In the genomic region with DNA sequence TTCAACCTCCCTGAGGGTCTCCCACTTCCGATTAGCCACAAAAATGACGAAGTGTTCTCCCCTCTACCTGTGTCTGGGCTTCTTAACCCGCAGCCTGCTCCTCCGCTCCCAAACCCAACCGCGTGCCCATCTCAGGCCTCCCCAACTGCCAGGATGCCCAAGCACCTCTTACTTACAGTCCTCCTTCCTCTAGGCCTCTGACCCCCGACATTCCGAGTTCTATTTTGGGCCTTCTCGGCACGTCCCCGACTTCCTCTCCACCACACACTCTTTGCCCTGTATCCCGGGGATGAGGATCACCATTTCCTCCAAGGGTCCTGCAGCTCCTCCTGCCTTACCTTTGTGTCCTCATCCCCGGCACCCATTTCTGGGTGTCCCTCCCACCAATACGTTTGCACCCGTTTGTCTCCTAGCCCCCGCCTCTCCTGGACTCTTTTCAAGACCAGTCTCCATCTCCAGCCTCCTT, we compare ENCODE assay signal across 1 cellular context.
TF ChIP-seq lines count a peak whose summit lies in the region.

No MANE protein-coding gene starts in this region.

TF ChIP-seq in K562, 482 proteins besides CTCF, POLR2A, EP300 and RAD21 (continues in another document):
- no peak for TF ChIP-seq PPARD (CRISPR knock-in tag; IDR thresholded peaks at IDR 0.05)
- 0 out of 2 replicates have a peak, but pooled peaks have one; percentile 43 for TF ChIP-seq PHB2 (IDR thresholded peaks at IDR 0.05; ENCODE audit: low read depth)
- TF ChIP-seq ARID1B (IDR thresholded peaks at IDR 0.05), result 0 out of 2 replicates have a peak, but pooled peaks have one; percentile 18
- TF ChIP-seq, protein P1, sequence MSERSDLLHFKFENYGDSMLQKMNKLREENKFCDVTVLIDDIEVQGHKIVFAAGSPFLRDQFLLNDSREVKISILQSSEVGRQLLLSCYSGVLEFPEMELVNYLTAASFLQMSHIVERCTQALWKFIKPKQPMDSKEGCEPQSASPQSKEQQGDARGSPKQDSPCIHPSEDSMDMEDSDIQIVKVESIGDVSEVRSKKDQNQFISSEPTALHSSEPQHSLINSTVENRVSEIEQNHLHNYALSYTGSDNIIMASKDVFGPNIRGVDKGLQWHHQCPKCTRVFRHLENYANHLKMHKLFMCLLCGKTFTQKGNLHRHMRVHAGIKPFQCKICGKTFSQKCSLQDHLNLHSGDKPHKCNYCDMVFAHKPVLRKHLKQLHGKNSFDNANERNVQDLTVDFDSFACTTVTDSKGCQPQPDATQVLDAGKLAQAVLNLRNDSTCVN (CRISPR knock-in tag; IDR thresholded peaks at IDR 0.05), result peak; percentile 95
- TF ChIP-seq ZSCAN32 (CRISPR knock-in tag; IDR thresholded peaks at IDR 0.05), result no peak
- TF ChIP-seq ZNF263 (CRISPR knock-in tag; IDR thresholded peaks at IDR 0.05; ENCODE audit: borderline replicate concordance), result peak; percentile 51; the same call in 1 of the 2 replicates
- no peak for TF ChIP-seq KDM2B (CRISPR knock-in tag; IDR thresholded peaks at IDR 0.05)
- TF ChIP-seq, protein P2, sequence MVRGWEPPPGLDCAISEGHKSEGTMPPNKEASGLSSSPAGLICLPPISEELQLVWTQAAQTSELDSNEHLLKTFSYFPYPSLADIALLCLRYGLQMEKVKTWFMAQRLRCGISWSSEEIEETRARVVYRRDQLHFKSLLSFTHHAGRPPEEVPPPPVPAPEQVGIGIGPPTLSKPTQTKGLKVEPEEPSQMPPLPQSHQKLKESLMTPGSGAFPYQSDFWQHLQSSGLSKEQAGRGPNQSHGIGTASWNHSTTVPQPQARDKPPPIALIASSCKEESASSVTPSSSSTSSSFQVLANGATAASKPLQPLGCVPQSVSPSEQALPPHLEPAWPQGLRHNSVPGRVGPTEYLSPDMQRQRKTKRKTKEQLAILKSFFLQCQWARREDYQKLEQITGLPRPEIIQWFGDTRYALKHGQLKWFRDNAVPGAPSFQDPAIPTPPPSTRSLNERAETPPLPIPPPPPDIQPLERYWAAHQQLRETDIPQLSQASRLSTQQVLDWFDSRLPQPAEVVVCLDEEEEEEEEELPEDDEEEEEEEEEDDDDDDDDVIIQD (CRISPR knock-in tag; IDR thresholded peaks at IDR 0.05), result no peak
- TF ChIP-seq NFXL1 (CRISPR knock-in tag; IDR thresholded peaks at IDR 0.05), result 0 out of 2 replicates have a peak, but pooled peaks have one; percentile 20
- peak; percentile 55; the same call in 1 of the 2 replicates for TF ChIP-seq MEF2D (tag; conservative IDR thresholded peaks at IDR 0.05; ENCODE audit: low read depth)
- no peak for TF ChIP-seq MED1 (CRISPR knock-in tag; IDR thresholded peaks at IDR 0.05; ENCODE audit: borderline replicate concordance)
- no peak for TF ChIP-seq ZNF785 (CRISPR knock-in tag; IDR thresholded peaks at IDR 0.05)
- TF ChIP-seq, protein P3, sequence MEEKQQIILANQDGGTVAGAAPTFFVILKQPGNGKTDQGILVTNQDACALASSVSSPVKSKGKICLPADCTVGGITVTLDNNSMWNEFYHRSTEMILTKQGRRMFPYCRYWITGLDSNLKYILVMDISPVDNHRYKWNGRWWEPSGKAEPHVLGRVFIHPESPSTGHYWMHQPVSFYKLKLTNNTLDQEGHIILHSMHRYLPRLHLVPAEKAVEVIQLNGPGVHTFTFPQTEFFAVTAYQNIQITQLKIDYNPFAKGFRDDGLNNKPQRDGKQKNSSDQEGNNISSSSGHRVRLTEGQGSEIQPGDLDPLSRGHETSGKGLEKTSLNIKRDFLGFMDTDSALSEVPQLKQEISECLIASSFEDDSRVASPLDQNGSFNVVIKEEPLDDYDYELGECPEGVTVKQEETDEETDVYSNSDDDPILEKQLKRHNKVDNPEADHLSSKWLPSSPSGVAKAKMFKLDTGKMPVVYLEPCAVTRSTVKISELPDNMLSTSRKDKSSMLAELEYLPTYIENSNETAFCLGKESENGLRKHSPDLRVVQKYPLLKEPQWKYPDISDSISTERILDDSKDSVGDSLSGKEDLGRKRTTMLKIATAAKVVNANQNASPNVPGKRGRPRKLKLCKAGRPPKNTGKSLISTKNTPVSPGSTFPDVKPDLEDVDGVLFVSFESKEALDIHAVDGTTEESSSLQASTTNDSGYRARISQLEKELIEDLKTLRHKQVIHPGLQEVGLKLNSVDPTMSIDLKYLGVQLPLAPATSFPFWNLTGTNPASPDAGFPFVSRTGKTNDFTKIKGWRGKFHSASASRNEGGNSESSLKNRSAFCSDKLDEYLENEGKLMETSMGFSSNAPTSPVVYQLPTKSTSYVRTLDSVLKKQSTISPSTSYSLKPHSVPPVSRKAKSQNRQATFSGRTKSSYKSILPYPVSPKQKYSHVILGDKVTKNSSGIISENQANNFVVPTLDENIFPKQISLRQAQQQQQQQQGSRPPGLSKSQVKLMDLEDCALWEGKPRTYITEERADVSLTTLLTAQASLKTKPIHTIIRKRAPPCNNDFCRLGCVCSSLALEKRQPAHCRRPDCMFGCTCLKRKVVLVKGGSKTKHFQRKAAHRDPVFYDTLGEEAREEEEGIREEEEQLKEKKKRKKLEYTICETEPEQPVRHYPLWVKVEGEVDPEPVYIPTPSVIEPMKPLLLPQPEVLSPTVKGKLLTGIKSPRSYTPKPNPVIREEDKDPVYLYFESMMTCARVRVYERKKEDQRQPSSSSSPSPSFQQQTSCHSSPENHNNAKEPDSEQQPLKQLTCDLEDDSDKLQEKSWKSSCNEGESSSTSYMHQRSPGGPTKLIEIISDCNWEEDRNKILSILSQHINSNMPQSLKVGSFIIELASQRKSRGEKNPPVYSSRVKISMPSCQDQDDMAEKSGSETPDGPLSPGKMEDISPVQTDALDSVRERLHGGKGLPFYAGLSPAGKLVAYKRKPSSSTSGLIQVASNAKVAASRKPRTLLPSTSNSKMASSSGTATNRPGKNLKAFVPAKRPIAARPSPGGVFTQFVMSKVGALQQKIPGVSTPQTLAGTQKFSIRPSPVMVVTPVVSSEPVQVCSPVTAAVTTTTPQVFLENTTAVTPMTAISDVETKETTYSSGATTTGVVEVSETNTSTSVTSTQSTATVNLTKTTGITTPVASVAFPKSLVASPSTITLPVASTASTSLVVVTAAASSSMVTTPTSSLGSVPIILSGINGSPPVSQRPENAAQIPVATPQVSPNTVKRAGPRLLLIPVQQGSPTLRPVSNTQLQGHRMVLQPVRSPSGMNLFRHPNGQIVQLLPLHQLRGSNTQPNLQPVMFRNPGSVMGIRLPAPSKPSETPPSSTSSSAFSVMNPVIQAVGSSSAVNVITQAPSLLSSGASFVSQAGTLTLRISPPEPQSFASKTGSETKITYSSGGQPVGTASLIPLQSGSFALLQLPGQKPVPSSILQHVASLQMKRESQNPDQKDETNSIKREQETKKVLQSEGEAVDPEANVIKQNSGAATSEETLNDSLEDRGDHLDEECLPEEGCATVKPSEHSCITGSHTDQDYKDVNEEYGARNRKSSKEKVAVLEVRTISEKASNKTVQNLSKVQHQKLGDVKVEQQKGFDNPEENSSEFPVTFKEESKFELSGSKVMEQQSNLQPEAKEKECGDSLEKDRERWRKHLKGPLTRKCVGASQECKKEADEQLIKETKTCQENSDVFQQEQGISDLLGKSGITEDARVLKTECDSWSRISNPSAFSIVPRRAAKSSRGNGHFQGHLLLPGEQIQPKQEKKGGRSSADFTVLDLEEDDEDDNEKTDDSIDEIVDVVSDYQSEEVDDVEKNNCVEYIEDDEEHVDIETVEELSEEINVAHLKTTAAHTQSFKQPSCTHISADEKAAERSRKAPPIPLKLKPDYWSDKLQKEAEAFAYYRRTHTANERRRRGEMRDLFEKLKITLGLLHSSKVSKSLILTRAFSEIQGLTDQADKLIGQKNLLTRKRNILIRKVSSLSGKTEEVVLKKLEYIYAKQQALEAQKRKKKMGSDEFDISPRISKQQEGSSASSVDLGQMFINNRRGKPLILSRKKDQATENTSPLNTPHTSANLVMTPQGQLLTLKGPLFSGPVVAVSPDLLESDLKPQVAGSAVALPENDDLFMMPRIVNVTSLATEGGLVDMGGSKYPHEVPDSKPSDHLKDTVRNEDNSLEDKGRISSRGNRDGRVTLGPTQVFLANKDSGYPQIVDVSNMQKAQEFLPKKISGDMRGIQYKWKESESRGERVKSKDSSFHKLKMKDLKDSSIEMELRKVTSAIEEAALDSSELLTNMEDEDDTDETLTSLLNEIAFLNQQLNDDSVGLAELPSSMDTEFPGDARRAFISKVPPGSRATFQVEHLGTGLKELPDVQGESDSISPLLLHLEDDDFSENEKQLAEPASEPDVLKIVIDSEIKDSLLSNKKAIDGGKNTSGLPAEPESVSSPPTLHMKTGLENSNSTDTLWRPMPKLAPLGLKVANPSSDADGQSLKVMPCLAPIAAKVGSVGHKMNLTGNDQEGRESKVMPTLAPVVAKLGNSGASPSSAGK (IDR thresholded peaks at IDR 0.05), result peak; percentile 56; the same call in 1 of the 2 replicates
- TF ChIP-seq ZNF431 (CRISPR knock-in tag; IDR thresholded peaks at IDR 0.05), result 0 out of 2 replicates have a peak, but pooled peaks have one; percentile 27
- TF ChIP-seq, protein P4, sequence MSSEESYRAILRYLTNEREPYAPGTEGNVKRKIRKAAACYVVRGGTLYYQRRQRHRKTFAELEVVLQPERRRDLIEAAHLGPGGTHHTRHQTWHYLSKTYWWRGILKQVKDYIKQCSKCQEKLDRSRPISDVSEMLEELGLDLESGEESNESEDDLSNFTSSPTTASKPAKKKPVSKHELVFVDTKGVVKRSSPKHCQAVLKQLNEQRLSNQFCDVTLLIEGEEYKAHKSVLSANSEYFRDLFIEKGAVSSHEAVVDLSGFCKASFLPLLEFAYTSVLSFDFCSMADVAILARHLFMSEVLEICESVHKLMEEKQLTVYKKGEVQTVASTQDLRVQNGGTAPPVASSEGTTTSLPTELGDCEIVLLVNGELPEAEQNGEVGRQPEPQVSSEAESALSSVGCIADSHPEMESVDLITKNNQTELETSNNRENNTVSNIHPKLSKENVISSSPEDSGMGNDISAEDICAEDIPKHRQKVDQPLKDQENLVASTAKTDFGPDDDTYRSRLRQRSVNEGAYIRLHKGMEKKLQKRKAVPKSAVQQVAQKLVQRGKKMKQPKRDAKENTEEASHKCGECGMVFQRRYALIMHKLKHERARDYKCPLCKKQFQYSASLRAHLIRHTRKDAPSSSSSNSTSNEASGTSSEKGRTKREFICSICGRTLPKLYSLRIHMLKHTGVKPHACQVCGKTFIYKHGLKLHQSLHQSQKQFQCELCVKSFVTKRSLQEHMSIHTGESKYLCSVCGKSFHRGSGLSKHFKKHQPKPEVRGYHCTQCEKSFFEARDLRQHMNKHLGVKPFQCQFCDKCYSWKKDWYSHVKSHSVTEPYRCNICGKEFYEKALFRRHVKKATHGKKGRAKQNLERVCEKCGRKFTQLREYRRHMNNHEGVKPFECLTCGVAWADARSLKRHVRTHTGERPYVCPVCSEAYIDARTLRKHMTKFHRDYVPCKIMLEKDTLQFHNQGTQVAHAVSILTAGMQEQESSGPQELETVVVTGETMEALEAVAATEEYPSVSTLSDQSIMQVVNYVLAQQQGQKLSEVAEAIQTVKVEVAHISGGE (CRISPR knock-in tag; IDR thresholded peaks at IDR 0.05), result 0 out of 6 replicates have a peak, but pooled peaks of 1 of the 3 experiments have one; percentile 2
- 0 out of 2 replicates have a peak, but pooled peaks have one; percentile 2 for TF ChIP-seq BCOR (IDR thresholded peaks at IDR 0.05)
- no peak for TF ChIP-seq ATF1 (CRISPR knock-in tag; IDR thresholded peaks at IDR 0.05)
- TF ChIP-seq ATF1 (tag; IDR thresholded peaks at IDR 0.05), result 0 out of 2 replicates have a peak, but pooled peaks have one; percentile 24
- no peak for TF ChIP-seq MAZ (CRISPR knock-in tag; conservative IDR thresholded peaks at IDR 0.05 in 1 of 2, IDR thresholded peaks at IDR 0.05 in 1 of 2)
- peak; percentile 99 for TF ChIP-seq CHD1 (IDR thresholded peaks at IDR 0.05; ENCODE audit: low read length)
- no peak for TF ChIP-seq NCOA1 (IDR thresholded peaks at IDR 0.05; ENCODE audit: low read depth)
- TF ChIP-seq LARP7 (IDR thresholded peaks at IDR 0.05), result 0 out of 2 replicates have a peak, but pooled peaks have one; percentile 33
- TF ChIP-seq, protein P5, sequence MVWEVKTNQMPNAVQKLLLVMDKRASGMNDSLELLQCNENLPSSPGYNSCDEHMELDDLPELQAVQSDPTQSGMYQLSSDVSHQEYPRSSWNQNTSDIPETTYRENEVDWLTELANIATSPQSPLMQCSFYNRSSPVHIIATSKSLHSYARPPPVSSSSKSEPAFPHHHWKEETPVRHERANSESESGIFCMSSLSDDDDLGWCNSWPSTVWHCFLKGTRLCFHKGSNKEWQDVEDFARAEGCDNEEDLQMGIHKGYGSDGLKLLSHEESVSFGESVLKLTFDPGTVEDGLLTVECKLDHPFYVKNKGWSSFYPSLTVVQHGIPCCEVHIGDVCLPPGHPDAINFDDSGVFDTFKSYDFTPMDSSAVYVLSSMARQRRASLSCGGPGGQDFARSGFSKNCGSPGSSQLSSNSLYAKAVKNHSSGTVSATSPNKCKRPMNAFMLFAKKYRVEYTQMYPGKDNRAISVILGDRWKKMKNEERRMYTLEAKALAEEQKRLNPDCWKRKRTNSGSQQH (CRISPR knock-in tag; IDR thresholded peaks at IDR 0.05), result peak; percentile 96
- TF ChIP-seq NR2C1 (IDR thresholded peaks at IDR 0.05), result no peak
- TF ChIP-seq NR2C1 (tag; IDR thresholded peaks at IDR 0.05), result 0 out of 2 replicates have a peak, but pooled peaks have one; percentile 9
- TF ChIP-seq CC2D1A (IDR thresholded peaks at IDR 0.05), result peak; percentile 37; the same call in 1 of the 2 replicates
- TF ChIP-seq KDM4B (IDR thresholded peaks at IDR 0.05; ENCODE audit: borderline replicate concordance in 2 of 2, low read depth in 1 of 2), result 0 out of 4 replicates have a peak, but pooled peaks of 1 of the 2 experiments have one; percentile 4
- TF ChIP-seq KDM5B (IDR thresholded peaks at IDR 0.05; ENCODE audit: insufficient replicate concordance, low read depth, low read length), result peak; percentile 54
- no peak for TF ChIP-seq PRMT5 (CRISPR knock-in tag; IDR thresholded peaks at IDR 0.05)
- TF ChIP-seq, protein P6, sequence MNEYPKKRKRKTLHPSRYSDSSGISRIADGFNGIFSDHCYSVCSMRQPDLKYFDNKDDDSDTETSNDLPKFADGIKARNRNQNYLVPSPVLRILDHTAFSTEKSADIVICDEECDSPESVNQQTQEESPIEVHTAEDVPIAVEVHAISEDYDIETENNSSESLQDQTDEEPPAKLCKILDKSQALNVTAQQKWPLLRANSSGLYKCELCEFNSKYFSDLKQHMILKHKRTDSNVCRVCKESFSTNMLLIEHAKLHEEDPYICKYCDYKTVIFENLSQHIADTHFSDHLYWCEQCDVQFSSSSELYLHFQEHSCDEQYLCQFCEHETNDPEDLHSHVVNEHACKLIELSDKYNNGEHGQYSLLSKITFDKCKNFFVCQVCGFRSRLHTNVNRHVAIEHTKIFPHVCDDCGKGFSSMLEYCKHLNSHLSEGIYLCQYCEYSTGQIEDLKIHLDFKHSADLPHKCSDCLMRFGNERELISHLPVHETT (CRISPR knock-in tag; conservative IDR thresholded peaks at IDR 0.05 in 1 of 2, IDR thresholded peaks at IDR 0.05 in 1 of 2), result peak in 1 of 2 experiments; percentile 4; a peak in 1 of 4 replicates
- no peak for TF ChIP-seq EHMT2 (IDR thresholded peaks at IDR 0.05)
- TF ChIP-seq NFRKB (IDR thresholded peaks at IDR 0.05; ENCODE audit: low read depth), result peak; percentile 94
